2 cellular contexts compared by ENCODE assay signal in the genomic region with DNA sequence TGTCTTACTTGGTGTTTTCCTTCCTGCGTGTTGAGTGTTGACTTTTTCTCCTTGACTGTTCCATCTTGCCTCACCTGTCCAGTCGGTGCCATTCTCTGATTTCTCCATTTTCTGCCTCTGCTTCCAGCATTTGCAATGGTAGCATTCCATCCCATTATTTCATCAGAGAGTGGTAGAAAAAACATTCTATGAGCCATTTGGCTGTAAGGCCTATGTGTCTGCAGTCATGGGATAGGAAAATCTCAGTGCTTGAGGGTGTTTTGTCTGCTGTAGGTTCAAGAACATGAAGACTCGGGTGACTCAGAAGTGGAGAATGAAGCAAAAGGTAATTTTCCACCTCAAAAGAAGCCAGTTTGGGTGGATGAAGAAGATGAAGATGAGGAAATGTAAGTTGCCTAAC.
TF ChIP-seq lines count a peak whose summit lies in the region.

No MANE protein-coding gene starts in this region.

TF ChIP-seq in HepG2, 621 proteins besides CTCF, POLR2A, EP300 and RAD21:
- TF ChIP-seq, protein P1, sequence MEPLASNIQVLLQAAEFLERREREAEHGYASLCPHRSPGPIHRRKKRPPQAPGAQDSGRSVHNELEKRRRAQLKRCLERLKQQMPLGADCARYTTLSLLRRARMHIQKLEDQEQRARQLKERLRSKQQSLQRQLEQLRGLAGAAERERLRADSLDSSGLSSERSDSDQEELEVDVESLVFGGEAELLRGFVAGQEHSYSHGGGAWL (CRISPR knock-in tag; IDR thresholded peaks at IDR 0.05): no peak
- 0 out of 2 replicates have a peak, but pooled peaks have one; percentile 28 for TF ChIP-seq RBFOX2 (IDR thresholded peaks at IDR 0.05; ENCODE audit: low read depth, low read length)

TF ChIP-seq in WTC11, 78 proteins besides CTCF, POLR2A, EP300 and RAD21:
- TF ChIP-seq ATF1 (CRISPR knock-in tag; IDR thresholded peaks at IDR 0.05) (no peak), KAT7 (CRISPR knock-in tag; IDR thresholded peaks at IDR 0.05; ENCODE audit: borderline replicate concordance) (no peak), JUN (CRISPR knock-in tag; IDR thresholded peaks at IDR 0.05) (no peak), ZNF671 (CRISPR knock-in tag; IDR thresholded peaks at IDR 0.05) (no peak), ZNF317 (CRISPR knock-in tag; IDR thresholded peaks at IDR 0.05; ENCODE audit: borderline replicate concordance, low read depth) (no peak), MXD4 (CRISPR knock-in tag; IDR thresholded peaks at IDR 0.05; ENCODE audit: borderline replicate concordance) (no peak), FOXP1 (CRISPR knock-in tag; IDR thresholded peaks at IDR 0.05; ENCODE audit: borderline replicate concordance) (no peak)
- TF ChIP-seq, protein P2, sequence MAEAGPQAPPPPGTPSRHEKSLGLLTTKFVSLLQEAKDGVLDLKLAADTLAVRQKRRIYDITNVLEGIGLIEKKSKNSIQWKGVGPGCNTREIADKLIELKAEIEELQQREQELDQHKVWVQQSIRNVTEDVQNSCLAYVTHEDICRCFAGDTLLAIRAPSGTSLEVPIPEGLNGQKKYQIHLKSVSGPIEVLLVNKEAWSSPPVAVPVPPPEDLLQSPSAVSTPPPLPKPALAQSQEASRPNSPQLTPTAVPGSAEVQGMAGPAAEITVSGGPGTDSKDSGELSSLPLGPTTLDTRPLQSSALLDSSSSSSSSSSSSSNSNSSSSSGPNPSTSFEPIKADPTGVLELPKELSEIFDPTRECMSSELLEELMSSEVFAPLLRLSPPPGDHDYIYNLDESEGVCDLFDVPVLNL (CRISPR knock-in tag; IDR thresholded peaks at IDR 0.05; ENCODE audit: borderline replicate concordance, low read depth): no peak
- TF ChIP-seq, protein P3, sequence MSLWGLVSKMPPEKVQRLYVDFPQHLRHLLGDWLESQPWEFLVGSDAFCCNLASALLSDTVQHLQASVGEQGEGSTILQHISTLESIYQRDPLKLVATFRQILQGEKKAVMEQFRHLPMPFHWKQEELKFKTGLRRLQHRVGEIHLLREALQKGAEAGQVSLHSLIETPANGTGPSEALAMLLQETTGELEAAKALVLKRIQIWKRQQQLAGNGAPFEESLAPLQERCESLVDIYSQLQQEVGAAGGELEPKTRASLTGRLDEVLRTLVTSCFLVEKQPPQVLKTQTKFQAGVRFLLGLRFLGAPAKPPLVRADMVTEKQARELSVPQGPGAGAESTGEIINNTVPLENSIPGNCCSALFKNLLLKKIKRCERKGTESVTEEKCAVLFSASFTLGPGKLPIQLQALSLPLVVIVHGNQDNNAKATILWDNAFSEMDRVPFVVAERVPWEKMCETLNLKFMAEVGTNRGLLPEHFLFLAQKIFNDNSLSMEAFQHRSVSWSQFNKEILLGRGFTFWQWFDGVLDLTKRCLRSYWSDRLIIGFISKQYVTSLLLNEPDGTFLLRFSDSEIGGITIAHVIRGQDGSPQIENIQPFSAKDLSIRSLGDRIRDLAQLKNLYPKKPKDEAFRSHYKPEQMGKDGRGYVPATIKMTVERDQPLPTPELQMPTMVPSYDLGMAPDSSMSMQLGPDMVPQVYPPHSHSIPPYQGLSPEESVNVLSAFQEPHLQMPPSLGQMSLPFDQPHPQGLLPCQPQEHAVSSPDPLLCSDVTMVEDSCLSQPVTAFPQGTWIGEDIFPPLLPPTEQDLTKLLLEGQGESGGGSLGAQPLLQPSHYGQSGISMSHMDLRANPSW (CRISPR knock-in tag; conservative IDR thresholded peaks at IDR 0.05; ENCODE audit: low read depth): no peak
- TF ChIP-seq, protein P4, sequence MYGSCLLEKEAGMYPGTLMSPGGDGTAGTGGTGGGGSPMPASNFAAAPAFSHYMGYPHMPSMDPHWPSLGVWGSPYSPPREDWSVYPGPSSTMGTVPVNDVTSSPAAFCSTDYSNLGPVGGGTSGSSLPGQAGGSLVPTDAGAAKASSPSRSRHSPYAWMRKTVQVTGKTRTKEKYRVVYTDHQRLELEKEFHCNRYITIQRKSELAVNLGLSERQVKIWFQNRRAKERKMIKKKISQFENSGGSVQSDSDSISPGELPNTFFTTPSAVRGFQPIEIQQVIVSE (CRISPR knock-in tag; IDR thresholded peaks at IDR 0.05; ENCODE audit: borderline replicate concordance): no peak
- TF ChIP-seq, protein P5, sequence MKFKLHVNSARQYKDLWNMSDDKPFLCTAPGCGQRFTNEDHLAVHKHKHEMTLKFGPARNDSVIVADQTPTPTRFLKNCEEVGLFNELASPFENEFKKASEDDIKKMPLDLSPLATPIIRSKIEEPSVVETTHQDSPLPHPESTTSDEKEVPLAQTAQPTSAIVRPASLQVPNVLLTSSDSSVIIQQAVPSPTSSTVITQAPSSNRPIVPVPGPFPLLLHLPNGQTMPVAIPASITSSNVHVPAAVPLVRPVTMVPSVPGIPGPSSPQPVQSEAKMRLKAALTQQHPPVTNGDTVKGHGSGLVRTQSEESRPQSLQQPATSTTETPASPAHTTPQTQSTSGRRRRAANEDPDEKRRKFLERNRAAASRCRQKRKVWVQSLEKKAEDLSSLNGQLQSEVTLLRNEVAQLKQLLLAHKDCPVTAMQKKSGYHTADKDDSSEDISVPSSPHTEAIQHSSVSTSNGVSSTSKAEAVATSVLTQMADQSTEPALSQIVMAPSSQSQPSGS (CRISPR knock-in tag; IDR thresholded peaks at IDR 0.05; ENCODE audit: borderline replicate concordance, low read depth): no peak
- TF ChIP-seq, protein P6, sequence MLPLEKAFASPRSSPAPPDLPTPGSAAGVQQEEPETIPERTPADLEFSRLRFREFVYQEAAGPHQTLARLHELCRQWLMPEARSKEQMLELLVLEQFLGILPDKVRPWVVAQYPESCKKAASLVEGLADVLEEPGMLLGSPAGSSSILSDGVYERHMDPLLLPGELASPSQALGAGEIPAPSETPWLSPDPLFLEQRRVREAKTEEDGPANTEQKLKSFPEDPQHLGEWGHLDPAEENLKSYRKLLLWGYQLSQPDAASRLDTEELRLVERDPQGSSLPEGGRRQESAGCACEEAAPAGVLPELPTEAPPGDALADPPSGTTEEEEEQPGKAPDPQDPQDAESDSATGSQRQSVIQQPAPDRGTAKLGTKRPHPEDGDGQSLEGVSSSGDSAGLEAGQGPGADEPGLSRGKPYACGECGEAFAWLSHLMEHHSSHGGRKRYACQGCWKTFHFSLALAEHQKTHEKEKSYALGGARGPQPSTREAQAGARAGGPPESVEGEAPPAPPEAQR (CRISPR knock-in tag; IDR thresholded peaks at IDR 0.05): no peak
